ENCODE assay signal across 1 cellular context in the genomic region with DNA sequence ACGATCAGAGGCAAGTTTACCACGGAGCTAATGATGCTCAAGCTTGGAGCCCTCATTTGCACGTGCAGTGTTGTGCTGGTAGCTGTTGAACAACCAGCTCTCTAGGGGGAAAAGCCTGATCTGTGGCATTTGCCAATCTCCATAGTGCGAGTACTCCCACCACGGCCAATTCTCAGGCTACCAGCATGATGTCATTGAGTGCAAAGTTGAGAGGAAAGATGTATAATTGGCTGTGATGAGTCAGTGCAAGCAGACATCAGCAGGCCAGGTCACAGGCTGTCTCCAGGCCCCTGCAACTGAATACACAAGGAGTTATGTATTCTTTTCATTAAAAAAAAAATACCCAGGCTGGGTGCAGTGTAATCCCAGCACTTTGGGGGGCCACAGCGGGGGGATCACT.
TF ChIP-seq lines count a peak whose summit lies in the region.

No MANE protein-coding gene starts in this region.

TF ChIP-seq in SK-N-SH treated with all-trans-retinoic acid at 6 μM for 48 hours, 23 proteins besides CTCF, POLR2A, EP300 and RAD21 (continued from another document):
- TF ChIP-seq TSHZ2 (CRISPR knock-in tag; IDR thresholded peaks at IDR 0.05) = no peak
- TF ChIP-seq GLIS3 (CRISPR knock-in tag; IDR thresholded peaks at IDR 0.05) = no peak
- TF ChIP-seq TCF4 (CRISPR knock-in tag; IDR thresholded peaks at IDR 0.05; ENCODE audit: borderline replicate concordance) = no peak
- no peak for TF ChIP-seq ISL1 (CRISPR knock-in tag; IDR thresholded peaks at IDR 0.05)
- no peak for TF ChIP-seq TOX (CRISPR knock-in tag; IDR thresholded peaks at IDR 0.05; ENCODE audit: borderline replicate concordance)
- TF ChIP-seq CSRNP3 (CRISPR knock-in tag; IDR thresholded peaks at IDR 0.05) = no peak
- TF ChIP-seq OSR1 (CRISPR knock-in tag; IDR thresholded peaks at IDR 0.05) = no peak
- no peak for TF ChIP-seq ARNTL (CRISPR knock-in tag; IDR thresholded peaks at IDR 0.05; ENCODE audit: borderline replicate concordance, low read depth)
